Comparison of ENCODE assay signal across 9 cellular contexts in genomic region chr10:123021517-123021916, GRCh38.
DNase-seq lines count a peak whose midpoint lies in the region; ATAC-seq and TF ChIP-seq lines count a peak whose summit lies in the region.
"Had no signal": no experiment of that assay in that cellular context is flagged by ENCODE, and none has a peak within 500 bp of the region (broad histone marks: within the 10 kb centered on the region; RNA-seq: fewer than 3 reads in every experiment).

No MANE protein-coding gene starts in this region.

- H3K27ac Mint-ChIP-seq in nephron progenitor cell: no peak overlapping the region
- H3K27ac Mint-ChIP-seq: activated naive CD4-positive, alpha-beta T cell treated with anti-CD3 and anti-CD28 coated beads, Interleukin-2, amount 50 U/mL, for 24 hours; T-helper 1 cell treated with Interleukin-12 subunit alpha and Interleukin-12 subunit beta and Interleukin-4 antibody, amounts not matched to agents 30 μg/mL and 1 μg/mL, for 36 hours had no signal

- H4K20me1 ChIP-seq in Loucy (ENCODE audit: insufficient read depth, low read length, poor library complexity, severe bottlenecking): no peaks in the 10 kb centered on the region

- H3K9me3 Mint-ChIP-seq in nephron progenitor cell: peaks cover 7% of the 10 kb centered on the region
- H3K9me3 Mint-ChIP-seq: activated naive CD4-positive, alpha-beta T cell treated with anti-CD3 and anti-CD28 coated beads, Interleukin-2, amount 50 U/mL, for 24 hours; T-helper 1 cell treated with Interleukin-12 subunit alpha and Interleukin-12 subunit beta and Interleukin-4 antibody, amounts not matched to agents 30 μg/mL and 1 μg/mL, for 36 hours had no signal

- H3F3A ChIP-seq in Loucy (ENCODE audit: low read depth): no peaks in the 10 kb centered on the region

- peak; percentile 40 for TF ChIP-seq CTCF in GM12872 (IDR thresholded peaks at IDR 0.05; ENCODE audit: insufficient read depth, low read depth, low read length)
- TF ChIP-seq CTCF in Loucy (conservative IDR thresholded peaks at IDR 0.05; ENCODE audit: low read length): peak; percentile 81
- TF ChIP-seq CTCF in astrocyte of the cerebellum (IDR thresholded peaks at IDR 0.05; ENCODE audit: low read depth, low read length, missing control alignments): peak; percentile 53
- TF ChIP-seq CTCF in nephron progenitor cell (IDR thresholded peaks at IDR 0.05): peak; percentile 19

- H3K9me3 ChIP-seq in Loucy (ENCODE audit: insufficient read depth, low read depth, low read length): no peaks in the 10 kb centered on the region

- no peaks in the 10 kb centered on the region for H3K27me3 ChIP-seq in Loucy (ENCODE audit: insufficient read depth, low read length, poor library complexity, severe bottlenecking)

- DNase-seq in astrocyte of the cerebellum (ENCODE audit: low read depth) (no peak), nephron progenitor cell (no peak), kidney tubule cell (ENCODE audit: low spot score) (no peak), putamen (ENCODE audit: low spot score) (no peak)

- in situ Hi-C loops in astrocyte of the cerebellum (cut with HindIII; ENCODE audit: low sequenced_read_pairs): no loop called here

- no peak for ATAC-seq in HG03442 (IDR thresholded peaks at IDR 0.05; ENCODE audit: unreplicated experiment)

- H3K4me3 ChIP-seq in Loucy (ENCODE audit: low read length, poor library complexity, severe bottlenecking) (no peak overlapping the region), astrocyte of the cerebellum (ENCODE audit: low read depth, low read length) (no peak overlapping the region)

- H3K9ac ChIP-seq in Loucy (ENCODE audit: low read depth, low read length, poor library complexity, severe bottlenecking): no peak overlapping the region

- peaks cover 4% of the 10 kb centered on the region for H3K4me1 Mint-ChIP-seq in nephron progenitor cell

- no peaks in the 10 kb centered on the region for H3K9me2 ChIP-seq in Loucy (replicated peaks; ENCODE audit: low read depth, low read length)

- no peak overlapping the region for H2AFZ ChIP-seq in Loucy (ENCODE audit: low read length)

- H3K4me1 ChIP-seq in Loucy (ENCODE audit: insufficient read depth, low read length, poor library complexity, severe bottlenecking): no peaks in the 10 kb centered on the region

- no peaks in the 10 kb centered on the region for H3K79me2 ChIP-seq in Loucy (ENCODE audit: insufficient read depth, low read length)

- no peak overlapping the region for H3K4me2 ChIP-seq in Loucy (ENCODE audit: low read depth, low read length, poor library complexity, severe bottlenecking)

- H3K36me3 ChIP-seq in Loucy (ENCODE audit: insufficient read depth, low read length): no peaks in the 10 kb centered on the region

- no peak overlapping the region for H3K4me3 Mint-ChIP-seq in nephron progenitor cell
- H3K4me3 Mint-ChIP-seq: activated naive CD4-positive, alpha-beta T cell treated with anti-CD3 and anti-CD28 coated beads, Interleukin-2, amount 50 U/mL, for 24 hours; T-helper 1 cell treated with Interleukin-12 subunit alpha and Interleukin-12 subunit beta and Interleukin-4 antibody, amounts not matched to agents 30 μg/mL and 1 μg/mL, for 36 hours had no signal

- peaks cover 6% of the 10 kb centered on the region for H3K27me3 Mint-ChIP-seq in nephron progenitor cell (ENCODE audit: low read depth, poor library complexity)
- H3K27me3 Mint-ChIP-seq: activated naive CD4-positive, alpha-beta T cell treated with anti-CD3 and anti-CD28 coated beads, Interleukin-2, amount 50 U/mL, for 24 hours had no signal

- H3K36me3 Mint-ChIP-seq in nephron progenitor cell (ENCODE audit: low read depth): peaks cover 10% of the 10 kb centered on the region

Comparison
In these comparisons a context has a peak if more than half of its experiments do, and no peak if none do; other contexts are left out.
1. CTCF ChIP-seq: peak in every context shown above with its lines; median percentile 81 in Loucy; 53 in astrocyte of the cerebellum; 40 in GM12872; 19 in nephron progenitor cell.